Comparison of ENCODE assay signal across 29 cellular contexts in genomic region chr10:77266242-77266641, GRCh38.
"Had no signal": no experiment of that assay in that cellular context is flagged by ENCODE, and none has a peak within 500 bp of the region (broad histone marks: within the 10 kb centered on the region; RNA-seq: fewer than 3 reads in every experiment).

No MANE protein-coding gene starts in this region.

- H3K9me3 Mint-ChIP-seq: activated CD4-positive, alpha-beta memory T cell treated with anti-CD3 and anti-CD28 coated beads for 36 hours; activated CD4-positive, alpha-beta T cell treated with anti-CD3 and anti-CD28 coated beads, Interleukin-2, amount 10 ng/mL, durations not matched to agents 24 days and 14 days; activated naive CD4-positive, alpha-beta T cell treated with anti-CD3 and anti-CD28 coated beads, Interleukin-2, amount 10 ng/mL, durations not matched to agents 7 days and 5 days; activated naive CD8-positive, alpha-beta T cell treated with anti-CD3 and anti-CD28 coated beads, Interleukin-2, amount 10 ng/mL, durations not matched to agents 7 days and 5 days; activated T-helper 1 cell treated with anti-CD3 and anti-CD28 coated beads, Interleukin-12 subunit alpha, Interleukin-12 subunit beta, Interleukin-2, Interleukin-4 antibody, amounts not matched to agents 30 ng/mL and 10 ng/mL and 1 ng/mL, durations not matched to agents 14 hours and 24 hours and 36 hours; dendritic cell treated with granulocyte-macrophage colony-stimulating factor and Interleukin-4, amounts not matched to agents 40 ng/mL and 50 ng/mL, for 4 days; endodermal cell; nephron progenitor cell had no signal

- H2AFZ ChIP-seq: parathyroid adenoma had no signal

- H3K27ac Mint-ChIP-seq: activated CD4-positive, alpha-beta memory T cell treated with anti-CD3 and anti-CD28 coated beads for 36 hours; activated CD4-positive, alpha-beta T cell treated with anti-CD3 and anti-CD28 coated beads, Interleukin-2, amount 10 ng/mL, durations not matched to agents 24 days and 14 days; activated naive CD4-positive, alpha-beta T cell treated with anti-CD3 and anti-CD28 coated beads, Interleukin-2, amount 10 ng/mL, durations not matched to agents 7 days and 5 days; activated naive CD8-positive, alpha-beta T cell treated with anti-CD3 and anti-CD28 coated beads, Interleukin-2, amount 10 ng/mL, durations not matched to agents 7 days and 5 days; activated T-helper 1 cell treated with anti-CD3 and anti-CD28 coated beads, Interleukin-12 subunit alpha, Interleukin-12 subunit beta, Interleukin-2, Interleukin-4 antibody, amounts not matched to agents 30 ng/mL and 10 ng/mL and 1 ng/mL, durations not matched to agents 14 hours and 24 hours and 36 hours; dendritic cell treated with granulocyte-macrophage colony-stimulating factor and Interleukin-4, amounts not matched to agents 40 ng/mL and 50 ng/mL, for 4 days; endodermal cell; nephron progenitor cell had no signal

- H3K27ac ChIP-seq: left lung, lower lobe of right lung, parathyroid adenoma, tibial nerve had no signal

- H3K4me1 Mint-ChIP-seq: endodermal cell had no signal

- H3K36me3 ChIP-seq: heart left ventricle, left lung, lower lobe of right lung, tibial nerve had no signal

- H3K9ac ChIP-seq: parathyroid adenoma had no signal

- H3K79me2 ChIP-seq: parathyroid adenoma had no signal

- ATAC-seq: esophagus mucosa; heart left ventricle; left lung; lower lobe of right lung; mucosa of descending colon; right cardiac atrium; stimulated activated naive CD8-positive, alpha-beta T cell treated with anti-CD3 and anti-CD28 coated beads, Interleukin-15, Interleukin-2, amounts not matched to agents 100 U/mL and 50 U/mL, for 24 hours had no signal

- H3K36me3 Mint-ChIP-seq: activated CD4-positive, alpha-beta memory T cell treated with anti-CD3 and anti-CD28 coated beads for 36 hours; activated naive CD4-positive, alpha-beta T cell treated with anti-CD3 and anti-CD28 coated beads, Interleukin-2, amount 10 ng/mL, durations not matched to agents 7 days and 5 days had no signal

- H3K4me3 ChIP-seq: heart left ventricle, left lung, lower lobe of right lung, mucosa of descending colon, tibial nerve had no signal

- H3K4me3 Mint-ChIP-seq: activated CD4-positive, alpha-beta memory T cell treated with anti-CD3 and anti-CD28 coated beads for 36 hours; activated CD4-positive, alpha-beta T cell treated with anti-CD3 and anti-CD28 coated beads, Interleukin-2, amount 10 ng/mL, durations not matched to agents 24 days and 14 days; activated naive CD4-positive, alpha-beta T cell treated with anti-CD3 and anti-CD28 coated beads, Interleukin-2, amount 10 ng/mL, durations not matched to agents 7 days and 5 days; activated naive CD8-positive, alpha-beta T cell treated with anti-CD3 and anti-CD28 coated beads, Interleukin-2, amount 10 ng/mL, durations not matched to agents 7 days and 5 days; activated T-helper 1 cell treated with anti-CD3 and anti-CD28 coated beads, Interleukin-12 subunit alpha, Interleukin-12 subunit beta, Interleukin-2, Interleukin-4 antibody, amounts not matched to agents 30 ng/mL and 10 ng/mL and 1 ng/mL, durations not matched to agents 14 hours and 24 hours and 36 hours; dendritic cell treated with granulocyte-macrophage colony-stimulating factor and Interleukin-4, amounts not matched to agents 40 ng/mL and 50 ng/mL, for 4 days; endodermal cell; nephron progenitor cell had no signal

- DNase-seq: activated CD4-positive, alpha-beta memory T cell treated with anti-CD3 and anti-CD28 coated beads for 36 hours; activated CD4-positive, alpha-beta T cell treated with anti-CD3 and anti-CD28 coated beads, Interleukin-2, amount 10 ng/mL, durations not matched to agents 24 days and 14 days; activated CD4-positive, CD25-positive, alpha-beta regulatory T cell treated with anti-CD3 and anti-CD28 coated beads, Interleukin-2, amount 50 U/mL, for 72 hours; activated CD8-positive, alpha-beta memory T cell treated with anti-CD3 and anti-CD28 coated beads, Interleukin-2, amount 50 U/mL, for 4 hours; activated gamma-delta T cell; activated naive CD4-positive, alpha-beta T cell treated with anti-CD3 and anti-CD28 coated beads, Interleukin-2, amount 10 ng/mL, durations not matched to agents 7 days and 5 days; activated naive CD8-positive, alpha-beta T cell treated with anti-CD3 and anti-CD28 coated beads, Interleukin-2, amount 10 ng/mL, durations not matched to agents 7 days and 5 days; activated T-cell treated with anti-CD3 and anti-CD28 coated beads, Interleukin-2, amount 50 U/mL, for 1 hour; central memory CD4-positive, alpha-beta T cell; endodermal cell; foreskin fibroblast; heart left ventricle; kidney glomerular epithelial cell; left lung; lower lobe of right lung; mesendoderm; mucosa of descending colon; nephron progenitor cell; nucleus accumbens; right cardiac atrium; stimulated activated CD4-positive, alpha-beta T cell treated with anti-CD3 and anti-CD28 coated beads, Interleukin-12 subunit alpha, Interleukin-12 subunit beta, amount 100 ng/mL, for 4 hours; stimulated activated CD4-positive, alpha-beta T cell treated with anti-CD3 and anti-CD28 coated beads, Interleukin-4, amount 100 ng/mL, for 1 hour; stimulated activated naive CD8-positive, alpha-beta T cell treated with anti-CD3 and anti-CD28 coated beads, Interleukin-15, Interleukin-2, amounts not matched to agents 100 U/mL and 50 U/mL, for 24 hours; T-helper 2 cell had no signal

- H3K9me3 ChIP-seq: heart left ventricle, left lung, lower lobe of right lung, mucosa of descending colon, tibial nerve had no signal

- H3K4me1 ChIP-seq: left lung, lower lobe of right lung, parathyroid adenoma, tibial nerve had no signal

- H3K27me3 ChIP-seq: heart left ventricle, tibial nerve had no signal
